10 cellular contexts compared by ENCODE assay signal in genomic region chr6:52573295-52573694, GRCh38. TPM values are rescaled to one million over a fixed set of nuclear protein-coding genes. Genes with fewer than 3 reads are reported as not detected.
DNase-seq lines count a peak whose midpoint lies in the region; ATAC-seq, FAIRE-seq and TF ChIP-seq lines count a peak whose summit lies in the region.
"Had no signal": no experiment of that assay in that cellular context is flagged by ENCODE, and none has a peak within 500 bp of the region (broad histone marks: within the 10 kb centered on the region; RNA-seq: fewer than 3 reads in every experiment).

No MANE protein-coding gene starts in this region.

- peaks cover 59% of the 10 kb centered on the region for H3K4me1 Mint-ChIP-seq in astrocyte (ENCODE audit: low read depth, unreplicated experiment)

- H3K79me2 ChIP-seq in astrocyte (ENCODE audit: insufficient read depth, low read length) = peaks cover 95% of the 10 kb centered on the region

- H3K27ac Mint-ChIP-seq in astrocyte (ENCODE audit: unreplicated experiment) = peak overlapping the region; percentile 79

- H3K4me1 ChIP-seq in astrocyte (ENCODE audit: insufficient read depth, low read length) = peaks cover 68% of the 10 kb centered on the region
- H3K4me1 ChIP-seq in testis = peaks cover 59% of the 10 kb centered on the region

- peak overlapping the region; percentile 70 for H3K27ac ChIP-seq in astrocyte (ENCODE audit: low read depth, low read length)
- peak overlapping the region; percentile 53 to 99 for H3K27ac ChIP-seq in testis

- H3K36me3 ChIP-seq in astrocyte (ENCODE audit: insufficient read depth, low read length) = peaks cover 6% of the 10 kb centered on the region
- H3K36me3 ChIP-seq in testis (ENCODE audit: low read depth, missing control alignments) = no peaks in the 10 kb centered on the region

- no peak overlapping the region for H2AFZ ChIP-seq in astrocyte (ENCODE audit: low read depth, low read length)

- no peaks in the 10 kb centered on the region for H3K27me3 ChIP-seq in astrocyte (ENCODE audit: insufficient read depth, low read length)
- H3K27me3 ChIP-seq in testis = no peaks in the 10 kb centered on the region

- DNase-seq in HFF-Myc (ENCODE audit: extremely low read depth, low read depth) (no peak), astrocyte (ENCODE audit: low read depth) (no peak), kidney glomerular epithelial cell (lab: John Stamatoyannopoulos, UW) (peak; percentile 52), testis (no peak), NCI-H1694 (lab: John Stamatoyannopoulos, UW) (no peak), HEK293T (ENCODE audit: extremely low spot score) (no peak)
- DNase-seq: dermis blood vessel endothelial cell, NCI-H187 treated with DMSO at 0.1 percent for 48 hours had no signal

- intact Hi-C loops in testis (cut with DNase I; ENCODE audit: low total_unique reads) = loop anchor here (10.0 kb wide), 2 partner anchors 58 to 148 kb away; partner anchors contain the start of gene EFHC1

- no peaks in the 10 kb centered on the region for H3K9me3 ChIP-seq in astrocyte (ENCODE audit: insufficient read depth, low read depth, low read length)
- H3K9me3 ChIP-seq in testis = no peaks in the 10 kb centered on the region

- no peak for FAIRE-seq in astrocyte (lab: Jason Lieb, UNC)

- POLR2A ChIA-PET in HEK293T (lab: Yijun Ruan, JAX) = no interaction called here

- CTCF ChIA-PET in HEK293T (lab: Yijun Ruan, JAX) = no interaction called here

- peaks cover 8% of the 10 kb centered on the region for H3K36me3 Mint-ChIP-seq in astrocyte (ENCODE audit: low read depth, unreplicated experiment)

- no peaks in the 10 kb centered on the region for H3K27me3 Mint-ChIP-seq in astrocyte (ENCODE audit: low read depth, unreplicated experiment)

- H3K9ac ChIP-seq in astrocyte (ENCODE audit: low read length) = peak overlapping the region; percentile 89

- no peak for ATAC-seq in HG03442 (IDR thresholded peaks at IDR 0.05; ENCODE audit: unreplicated experiment)
- no peak for ATAC-seq in HG03439 (IDR thresholded peaks at IDR 0.05; ENCODE audit: unreplicated experiment)

- peak overlapping the region; percentile 87 for H3K4me3 Mint-ChIP-seq in astrocyte (ENCODE audit: unreplicated experiment)

- TF ChIP-seq POLR2A in testis (IDR thresholded peaks at IDR 0.05) = no peak

- 22 to 38% methylated on average over 2 of the region's 2 CpGs for WGBS in testis, 2 donors

- TF ChIP-seq CTCF in HFF-Myc (IDR thresholded peaks at IDR 0.05; ENCODE audit: low read depth, low read length, missing control alignments) (peak; percentile 24), astrocyte (IDR thresholded peaks at IDR 0.05; ENCODE audit: insufficient read depth, low read depth, low read length) (no peak), testis (IDR thresholded peaks at IDR 0.05) (no peak)

- H3K9me3 Mint-ChIP-seq in astrocyte (ENCODE audit: unreplicated experiment) = no peaks in the 10 kb centered on the region

- H3K4me3 ChIP-seq in HFF-Myc (replicated peaks; ENCODE audit: low read depth, low read length) (peak overlapping the region; percentile 81), astrocyte (ENCODE audit: insufficient read depth, low read depth, low read length) (peak overlapping the region; percentile 93), testis (no peak overlapping the region)

- H3K4me2 ChIP-seq in astrocyte (ENCODE audit: low read length) = peak overlapping the region; percentile 95

- peaks cover 73% of the 10 kb centered on the region for H4K20me1 ChIP-seq in astrocyte (ENCODE audit: insufficient read depth, low read length)

TF ChIP-seq in HEK293T, 16 proteins besides CTCF, POLR2A, EP300 and RAD21:
- TF ChIP-seq L3MBTL2 (conservative IDR thresholded peaks at IDR 0.05) (no peak), NFRKB (IDR thresholded peaks at IDR 0.05) (no peak), TARDBP (IDR thresholded peaks at IDR 0.05) (no peak), ARNT (IDR thresholded peaks at IDR 0.05) (no peak)

RNA-seq across cellular contexts. Expression of gene TRAM2, which starts 3.6 kb away (rescaled TPM):
- total RNA-seq in astrocyte (88.7 and 93.4 TPM in 2 replicates), testis (10 to 100 TPM; 21.1 to 26.1 TPM)
- polyA plus RNA-seq in testis (ENCODE audit: insufficient read depth, low read depth, low replicate concordance) = 34.7 TPM

Comparison
In these comparisons a context has a peak if more than half of its experiments do, and no peak if none do; other contexts are left out.
1. H3K4me3 ChIP-seq: peak in HFF-Myc (single experiment) and astrocyte (single experiment); none in testis (0 of 2).